In the genomic region with DNA sequence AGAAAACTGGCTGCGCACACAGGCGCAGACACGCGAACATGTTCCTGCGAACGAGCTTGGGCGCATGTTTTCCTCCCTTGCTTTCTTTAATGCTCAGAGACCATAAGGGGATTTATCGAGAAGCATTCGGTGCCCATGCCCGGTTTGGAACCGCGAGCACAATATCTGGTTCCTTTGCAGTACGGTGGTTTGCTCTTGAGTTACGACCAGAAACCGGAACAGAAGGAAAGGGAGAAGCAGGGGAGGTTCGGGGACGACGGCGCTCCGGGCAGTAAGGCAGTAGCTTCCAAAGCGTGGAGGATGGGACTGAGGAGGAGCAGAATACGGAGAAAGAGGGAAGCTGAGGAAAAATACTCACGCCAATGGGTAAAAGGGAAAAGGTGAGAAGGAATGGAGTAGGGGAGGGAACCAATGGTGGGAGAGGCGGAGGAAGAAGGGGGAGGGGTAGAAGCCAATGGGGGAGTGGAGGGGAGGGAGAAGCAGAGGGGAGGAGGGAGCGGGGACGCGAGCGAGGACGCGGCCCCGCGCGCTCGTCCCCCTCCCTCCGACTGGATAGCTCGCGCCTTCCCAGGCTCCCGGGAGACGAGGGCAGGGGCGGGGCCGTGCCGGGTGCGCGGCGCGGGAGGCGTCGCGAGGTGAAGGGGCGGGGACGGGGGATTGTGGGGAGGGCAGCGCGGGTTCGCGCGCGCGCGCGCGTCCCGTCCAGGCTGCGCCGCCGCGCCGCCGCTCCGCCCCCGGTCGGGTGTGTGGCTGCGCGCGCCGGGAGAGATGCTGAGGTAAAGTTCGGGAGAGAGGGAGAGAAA, we compare ENCODE assay signal across 8 cellular contexts. TPM values are rescaled to one million over a fixed set of nuclear protein-coding genes. Genes with fewer than 3 reads are reported as not detected.
A peak's percentile ranks its signal among the peaks of the same experiment; 100 is the strongest.
DNase-seq lines count a peak whose midpoint lies in the region; ATAC-seq, FAIRE-seq and TF ChIP-seq lines count a peak whose summit lies in the region.

No MANE protein-coding gene starts in this region.

- DNase-seq in GM04504 (ENCODE audit: low read depth), result peak; percentile 93
- peak; percentile 97 for DNase-seq in NCI-H1092 treated with DMSO at 0.1 percent for 48 hours (lab: John Stamatoyannopoulos, UW)
- DNase-seq in SW480 (ENCODE audit: low spot score), result peak; percentile 94
- peak; percentile 66 to 97 (median 94) for DNase-seq in anterior cingulate cortex (lab: John Stamatoyannopoulos, UW)
- DNase-seq in right cardiac atrium, result peak; percentile 97 to 99 (median 99)
- DNase-seq in psoas muscle, result peak; percentile 98
- peak; percentile 93 for DNase-seq in urothelium cell line (ENCODE audit: low spot score)

- WGBS in right cardiac atrium, result under 1% methylated on average over 76 of the region's 76 CpGs
- WGBS in psoas muscle, 3 donors, result 0% methylated on average over 39 to 73 of the region's 76 CpGs

- H3K27me3 ChIP-seq in right cardiac atrium (ENCODE audit: control insufficient read depth, insufficient read depth) (no peaks in the 10 kb centered on the region), psoas muscle (ENCODE audit: insufficient read depth in 3 of 3, low read length in 2 of 3) (no peaks in the 10 kb centered on the region)

- H3K4me3 ChIP-seq in right cardiac atrium (ENCODE audit: low read length), result peak overlapping the region; percentile 95
- peak overlapping the region; percentile 90 for H3K4me3 ChIP-seq in psoas muscle

- FAIRE-seq in urothelium cell line (lab: Jason Lieb, UNC), result peak; percentile 96

- H3K4me1 ChIP-seq in right cardiac atrium (ENCODE audit: control insufficient read depth, insufficient read depth, low read length), result no peaks in the 10 kb centered on the region
- H3K4me1 ChIP-seq in psoas muscle, result peaks cover 31% of the 10 kb centered on the region

- no peak for TF ChIP-seq CTCF in psoas muscle (IDR thresholded peaks at IDR 0.05)

- H3K36me3 ChIP-seq in psoas muscle (ENCODE audit: insufficient read depth in 1 of 2, low read depth in 1 of 2), result no peaks in the 10 kb centered on the region

- H3K9me3 ChIP-seq in right cardiac atrium (ENCODE audit: control insufficient read depth, low read length) (no peaks in the 10 kb centered on the region), psoas muscle (no peaks in the 10 kb centered on the region)

- H3K27ac ChIP-seq in right cardiac atrium (ENCODE audit: low read length) (peak overlapping the region; percentile 100), psoas muscle (peak overlapping the region; percentile 95)

- intact Hi-C loops in right cardiac atrium (cut with DNase I) (loop anchor here in 3 of 4 donors (2.0 to 10.0 kb wide), 7 partner anchors 126 to 398 kb away; partner anchors contain the start of genes RNU6-7 (in 2 of the 3) and RNU6-8 (in 2 of the 3)), psoas muscle (cut with DNase I) (loop anchor here (1.0 to 10.0 kb wide), 8 partner anchors 126 to 562 kb away; partner anchors contain the start of genes RNU6-8 (in 2 of the 2) and RNU6-7 (in 1 of the 2))

- ATAC-seq in HG02571 (IDR thresholded peaks at IDR 0.05; ENCODE audit: unreplicated experiment), result peak; percentile 49
- ATAC-seq in right cardiac atrium, result peak; percentile 96 to 97
- ATAC-seq in psoas muscle, result peak; percentile 91 to 96 (median 93)

RNA-seq across cellular contexts. Expression of gene ARHGAP5, which starts 0.6 kb away (rescaled TPM):
- total RNA-seq in right cardiac atrium (100 to 1,000 TPM; 216 to 255 (median 240) TPM), psoas muscle (10 to 100 TPM; 56.9 to 81.8 (median 64.4) TPM)
- polyA plus RNA-seq in right cardiac atrium (28.0 TPM), psoas muscle (10 to 100 TPM; 12.8 to 34.7 (median 34.3) TPM)

Comparison
In these comparisons a context has a peak if more than half of its experiments do, and no peak if none do; other contexts are left out.
1. Peak in every context shown above with its lines: DNase-seq, ATAC-seq, H3K4me3 ChIP-seq and H3K27ac ChIP-seq.